Comparison of ENCODE assay signal across 8 cellular contexts in genomic region chr7:86904949-86905834, GRCh38.
DNase-seq lines count a peak whose midpoint lies in the region; ATAC-seq and TF ChIP-seq lines count a peak whose summit lies in the region.

No MANE protein-coding gene starts in this region.

- no peaks in the 10 kb centered on the region for H3K79me2 ChIP-seq in hepatocyte

- peak; percentile 35 for DNase-seq in EH (ENCODE audit: low read depth)
- DNase-seq in SK-MEL-5 (ENCODE audit: low read depth, low spot score) = peak; percentile 71
- peak; percentile 24 for DNase-seq in hepatocyte (ENCODE audit: low spot score)
- no peak for DNase-seq in effector CD4-positive, alpha-beta T cell
- no peak for DNase-seq in activated T-helper 1 cell treated with anti-CD3 and anti-CD28 coated beads, Interleukin-12 subunit alpha, Interleukin-12 subunit beta, Interleukin-2, Interleukin-4 antibody, amounts not matched to agents 30 ng/mL and 10 ng/mL and 1 ng/mL, durations not matched to agents 14 hours and 24 hours and 36 hours (ENCODE audit: low spot score)

- no peaks in the 10 kb centered on the region for H3K9me3 Mint-ChIP-seq in activated T-helper 1 cell treated with anti-CD3 and anti-CD28 coated beads, Interleukin-12 subunit alpha, Interleukin-12 subunit beta, Interleukin-2, Interleukin-4 antibody, amounts not matched to agents 30 ng/mL and 10 ng/mL and 1 ng/mL, durations not matched to agents 14 hours and 24 hours and 36 hours

- H3K4me2 ChIP-seq in hepatocyte = no peak overlapping the region

- intact Hi-C loops in activated T-helper 1 cell treated with anti-CD3 and anti-CD28 coated beads, Interleukin-12 subunit alpha, Interleukin-12 subunit beta, Interleukin-2, Interleukin-4 antibody, amounts not matched to agents 30 ng/mL and 10 ng/mL and 1 ng/mL, durations not matched to agents 14 hours and 24 hours and 36 hours (cut with micrococcal nuclease) = loop anchor here (5.0 kb wide), 1 partner anchor 1013 kb away; no protein-coding TSS in a partner anchor

- no peaks in the 10 kb centered on the region for H3K36me3 Mint-ChIP-seq in activated T-helper 1 cell treated with anti-CD3 and anti-CD28 coated beads, Interleukin-12 subunit alpha, Interleukin-12 subunit beta, Interleukin-2, Interleukin-4 antibody, amounts not matched to agents 30 ng/mL and 10 ng/mL and 1 ng/mL, durations not matched to agents 14 hours and 24 hours and 36 hours (ENCODE audit: low read depth)

- no peaks in the 10 kb centered on the region for H3K4me1 Mint-ChIP-seq in activated T-helper 1 cell treated with anti-CD3 and anti-CD28 coated beads, Interleukin-12 subunit alpha, Interleukin-12 subunit beta, Interleukin-2, Interleukin-4 antibody, amounts not matched to agents 30 ng/mL and 10 ng/mL and 1 ng/mL, durations not matched to agents 14 hours and 24 hours and 36 hours (ENCODE audit: low read depth)

- H3K27me3 ChIP-seq in hepatocyte = no peaks in the 10 kb centered on the region

- ATAC-seq in HG03354 (IDR thresholded peaks at IDR 0.05; ENCODE audit: poor library complexity, severe bottlenecking, unreplicated experiment) (peak; percentile 62), GM21737 (IDR thresholded peaks at IDR 0.05; ENCODE audit: unreplicated experiment) (no peak)

- no peaks in the 10 kb centered on the region for H3K4me1 ChIP-seq in hepatocyte (ENCODE audit: insufficient read depth)

- no peaks in the 10 kb centered on the region for H3K9me3 ChIP-seq in hepatocyte (ENCODE audit: low read depth)

- TF ChIP-seq CTCF in 22Rv1 (IDR thresholded peaks at IDR 0.05) (peak; percentile 90), hepatocyte (IDR thresholded peaks at IDR 0.05; ENCODE audit: poor library complexity) (peak; percentile 71)

- H3K27ac ChIP-seq in 22Rv1 = no peak overlapping the region
- no peak overlapping the region for H3K27ac ChIP-seq in hepatocyte

- no peaks in the 10 kb centered on the region for H3K27me3 Mint-ChIP-seq in activated T-helper 1 cell treated with anti-CD3 and anti-CD28 coated beads, Interleukin-12 subunit alpha, Interleukin-12 subunit beta, Interleukin-2, Interleukin-4 antibody, amounts not matched to agents 30 ng/mL and 10 ng/mL and 1 ng/mL, durations not matched to agents 14 hours and 24 hours and 36 hours (ENCODE audit: insufficient read depth)

- WGBS in hepatocyte (ENCODE audit: low lambda C conversion rate, missing lambda C conversion rate) = 45% methylated on average over 3 of the region's 3 CpGs

- H3K36me3 ChIP-seq in hepatocyte (replicated peaks; ENCODE audit: insufficient read depth, low read depth) = no peaks in the 10 kb centered on the region

- no peak overlapping the region for H3K27ac Mint-ChIP-seq in activated T-helper 1 cell treated with anti-CD3 and anti-CD28 coated beads, Interleukin-12 subunit alpha, Interleukin-12 subunit beta, Interleukin-2, Interleukin-4 antibody, amounts not matched to agents 30 ng/mL and 10 ng/mL and 1 ng/mL, durations not matched to agents 14 hours and 24 hours and 36 hours

- H4K20me1 ChIP-seq in hepatocyte (ENCODE audit: insufficient read depth, poor library complexity, severe bottlenecking) = no peaks in the 10 kb centered on the region

- H3K4me3 ChIP-seq in hepatocyte = no peak overlapping the region

- no peaks in the 10 kb centered on the region for H3K9me2 ChIP-seq in hepatocyte (replicated peaks; ENCODE audit: insufficient read depth)

- no peak overlapping the region for H2AFZ ChIP-seq in hepatocyte

- no peak overlapping the region for H3K4me3 Mint-ChIP-seq in activated T-helper 1 cell treated with anti-CD3 and anti-CD28 coated beads, Interleukin-12 subunit alpha, Interleukin-12 subunit beta, Interleukin-2, Interleukin-4 antibody, amounts not matched to agents 30 ng/mL and 10 ng/mL and 1 ng/mL, durations not matched to agents 14 hours and 24 hours and 36 hours

- in situ Hi-C loops in SK-MEL-5 (cut with HindIII; ENCODE audit: low pct_unique_long_range_greater_than_20kb, low sequenced_read_pairs) = no loop called here

Comparison
In these comparisons a context has a peak if more than half of its experiments do, and no peak if none do; other contexts are left out.
1. DNase-seq: peak in EH (single experiment), SK-MEL-5 (single experiment) and hepatocyte (single experiment); none in effector CD4-positive, alpha-beta T cell (single experiment) and activated T-helper 1 cell treated with anti-CD3 and anti-CD28 coated beads, Interleukin-12 subunit alpha, Interleukin-12 subunit beta, Interleukin-2, Interleukin-4 antibody, amounts not matched to agents 30 ng/mL and 10 ng/mL and 1 ng/mL, durations not matched to agents 14 hours and 24 hours and 36 hours (single experiment).